Comparison of ENCODE assay signal across 10 cellular contexts in the genomic region with DNA sequence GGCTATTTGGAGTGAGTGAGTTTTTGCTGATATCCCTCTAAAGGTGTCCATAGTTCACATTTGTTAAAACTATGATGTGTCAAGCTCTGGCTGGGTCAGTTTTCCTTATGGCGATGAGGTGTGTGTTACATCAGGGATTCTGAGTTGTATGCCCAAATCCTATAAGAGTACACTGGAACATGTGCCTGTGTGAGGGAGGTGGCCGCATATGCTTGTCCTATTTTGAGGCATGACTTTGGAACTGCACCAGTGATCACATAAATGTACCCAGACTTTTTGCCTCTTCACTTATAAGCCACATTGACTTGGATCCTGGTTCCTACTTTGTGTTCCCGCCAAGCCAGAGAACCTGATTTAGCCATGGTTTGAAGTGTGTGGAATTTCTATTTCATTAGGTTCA.
"Had no signal": no experiment of that assay in that cellular context is flagged by ENCODE, and none has a peak within 500 bp of the region (broad histone marks: within the 10 kb centered on the region; RNA-seq: fewer than 3 reads in every experiment).

No MANE protein-coding gene starts in this region.

- H3K36me3 ChIP-seq: HAP-1 had no signal

- H3K36me3 Mint-ChIP-seq: IgD-negative memory B cell had no signal

- H3K4me1 Mint-ChIP-seq: IgD-negative memory B cell had no signal

- H3K9me3 ChIP-seq: HAP-1 had no signal

- H3K9ac ChIP-seq: GM23248 had no signal

- H2AFZ ChIP-seq: GM23248 had no signal

- H3K27ac Mint-ChIP-seq: HFFc6, IgD-negative memory B cell had no signal

- H3K27ac ChIP-seq: GM23248, HL-60 had no signal

- ATAC-seq: HCT116, HepG2 had no signal

- H3K4me3 Mint-ChIP-seq: HFFc6, IgD-negative memory B cell had no signal

- FAIRE-seq: HepG2 had no signal

- DNase-seq: GM23248, GOT3, H7, HFFc6, KBM-7 had no signal

- H3K9me3 Mint-ChIP-seq: HFFc6 had no signal

- H3K4me3 ChIP-seq: GM23248, HAP-1 had no signal
